Comparison of ENCODE assay signal across 24 cellular contexts in the genomic region with DNA sequence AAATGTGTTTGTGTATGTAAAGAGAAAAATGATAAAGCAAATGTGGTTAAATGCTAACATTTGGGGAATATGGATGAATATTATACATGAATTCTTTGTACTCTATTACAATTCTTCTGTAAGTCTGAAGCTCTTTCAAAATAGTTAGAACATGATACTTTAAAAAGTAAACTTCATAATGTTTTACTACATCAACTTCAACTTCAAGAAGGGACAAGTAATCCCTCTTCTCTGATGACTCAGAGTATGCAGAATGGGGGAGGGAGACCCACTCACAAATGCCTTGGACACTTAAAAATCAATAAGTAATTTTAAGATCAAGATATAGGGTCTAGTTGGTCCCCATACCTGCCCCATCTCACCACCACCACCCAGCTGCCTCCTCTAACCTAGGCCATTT.
"Had no signal": no experiment of that assay in that cellular context is flagged by ENCODE, and none has a peak within 500 bp of the region (broad histone marks: within the 10 kb centered on the region; RNA-seq: fewer than 3 reads in every experiment).

No MANE protein-coding gene starts in this region.

- H3K9me3 ChIP-seq: colonic mucosa, gastrocnemius medialis, mucosa of descending colon, neutrophil, right atrium auricular region, testis, tibial nerve, vagina had no signal

- H3K9ac ChIP-seq: parathyroid adenoma had no signal

- H3K79me2 ChIP-seq: parathyroid adenoma had no signal

- H3K36me3 ChIP-seq: colonic mucosa, esophagus muscularis mucosa, gastrocnemius medialis, neutrophil, right atrium auricular region, tibial nerve, vagina had no signal

- ATAC-seq: gastrocnemius medialis; left lobe of liver; mucosa of descending colon; natural killer cell treated with Interleukin-12 subunit alpha and Interleukin-12 subunit beta and Interleukin-15 and Interleukin-18, amount 100 ng/mL, for 72 hours; sciatic nerve; stimulated activated effector memory CD8-positive, alpha-beta T cell treated with anti-CD3 and anti-CD28 coated beads, Interleukin-12 subunit alpha, Interleukin-12 subunit beta, amount 100 ng/mL, for 72 hours; stimulated activated naive CD8-positive, alpha-beta T cell treated with anti-CD3 and anti-CD28 coated beads, Interleukin-15, Interleukin-2, amounts not matched to agents 100 U/mL and 50 U/mL, for 24 hours had no signal

- FAIRE-seq: endothelial cell of umbilical vein, kidney had no signal

- DNase-seq: colonic mucosa; effector memory CD4-positive, alpha-beta T cell; gastrocnemius medialis; head of caudate nucleus; kidney; mucosa of descending colon; naive B cell; stimulated activated CD4-positive, alpha-beta T cell treated with anti-CD3 and anti-CD28 coated beads, Interleukin-2, amount 100 ng/mL, for 24 hours; stimulated activated CD4-positive, alpha-beta T cell treated with anti-CD3 and anti-CD28 coated beads, Interleukin-4, amount 100 ng/mL, for 24 hours; stimulated activated naive CD8-positive, alpha-beta T cell treated with anti-CD3 and anti-CD28 coated beads, Interleukin-15, Interleukin-2, amounts not matched to agents 100 U/mL and 50 U/mL, for 24 hours; substantia nigra; testis had no signal

- H2AFZ ChIP-seq: parathyroid adenoma had no signal

- H3K4me3 ChIP-seq: colonic mucosa, esophagus muscularis mucosa, gastrocnemius medialis, lung, mucosa of descending colon, right atrium auricular region, testis, tibial nerve, vagina had no signal

- H3K27ac ChIP-seq: colonic mucosa, esophagus muscularis mucosa, gastrocnemius medialis, neutrophil, parathyroid adenoma, right atrium auricular region, testis, tibial nerve, vagina had no signal

- H3K27me3 ChIP-seq: colonic mucosa, esophagus muscularis mucosa, gastrocnemius medialis, neutrophil, right atrium auricular region, testis, tibial nerve, vagina had no signal

- H3K4me1 ChIP-seq: colonic mucosa, gastrocnemius medialis, parathyroid adenoma, right atrium auricular region, testis, tibial nerve had no signal
